ENCODE assay signal across 9 cellular contexts in the genomic region with DNA sequence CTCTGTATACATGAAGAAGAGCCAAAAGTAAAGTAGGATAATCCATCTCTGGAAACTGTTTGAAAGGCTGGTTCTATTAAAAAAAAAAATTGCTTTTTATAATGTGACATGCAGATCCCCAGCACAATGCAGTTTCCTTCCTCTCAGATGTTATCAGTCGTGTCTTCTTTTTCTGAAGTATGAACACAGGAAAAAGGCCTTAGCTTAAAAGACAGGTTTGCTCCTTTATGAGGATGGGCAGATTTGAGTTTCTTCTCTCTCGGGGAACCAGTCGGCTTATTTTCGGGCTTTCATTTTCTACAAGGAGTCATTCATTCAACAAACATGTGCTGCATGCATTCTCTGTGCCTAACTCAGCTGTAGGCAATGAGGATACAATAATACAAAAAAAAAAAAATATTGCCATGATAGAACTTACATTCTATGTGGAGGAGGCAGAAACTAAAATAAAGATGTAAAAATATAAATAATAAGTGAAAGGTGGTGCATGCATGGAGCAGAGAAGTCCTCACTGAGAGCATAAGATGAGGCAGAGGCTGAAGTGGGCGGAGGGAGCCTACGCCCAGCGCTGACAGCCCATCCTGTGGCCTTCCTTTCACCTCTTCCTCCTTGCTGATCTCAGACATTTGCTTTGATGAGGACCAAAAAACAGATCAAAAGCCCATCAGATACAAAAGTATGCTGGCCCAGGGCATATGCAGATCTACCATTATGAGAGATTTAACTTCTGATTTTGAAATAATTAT. TPM values are rescaled to one million over a fixed set of nuclear protein-coding genes. Genes with fewer than 3 reads are reported as not detected.
DNase-seq lines count a peak whose midpoint lies in the region; ATAC-seq and TF ChIP-seq lines count a peak whose summit lies in the region.
"Had no signal": no experiment of that assay in that cellular context is flagged by ENCODE, and none has a peak within 500 bp of the region (broad histone marks: within the 10 kb centered on the region; RNA-seq: fewer than 3 reads in every experiment).

TSS of gene CD226 (minus strand) at position 513 of the 746 bp plus-strand sequence. CDS start at position 46, 467 bp downstream.

- peaks cover 46% of the 10 kb centered on the region for H3K4me1 Mint-ChIP-seq in activated CD8-positive, alpha-beta T cell treated with anti-CD3 and anti-CD28 coated beads, Interleukin-2, amount 10 ng/mL, durations not matched to agents 7 days and 5 days (ENCODE audit: low read depth)
- peaks cover 16% of the 10 kb centered on the region for H3K4me1 Mint-ChIP-seq in WTC11

- H3K9me3 ChIP-seq in right atrium auricular region (no peaks in the 10 kb centered on the region), thymus (ENCODE audit: control insufficient read depth) (no peaks in the 10 kb centered on the region), tibial nerve (no peaks in the 10 kb centered on the region)
- H3K9me3 ChIP-seq: BE2C had no signal

- ATAC-seq in left ventricle myocardium superior (peak; percentile 41), HG03045 (IDR thresholded peaks at IDR 0.05; ENCODE audit: unreplicated experiment) (peak; percentile 45), WTC11 (no peak)
- peak; percentile 74 for ATAC-seq in activated CD8-positive, alpha-beta T cell treated with anti-CD3 and anti-CD28 coated beads, Interleukin-2, amount 10 ng/mL, durations not matched to agents 7 days and 5 days

- TF ChIP-seq CTCF in right atrium auricular region (IDR thresholded peaks at IDR 0.05) = no peak
- TF ChIP-seq CTCF in WTC11 (IDR thresholded peaks at IDR 0.05) = no peak
- no peak for TF ChIP-seq CTCF in tibial nerve (IDR thresholded peaks at IDR 0.05)

- no peak within 1 kb of the TSS for H3K27ac Mint-ChIP-seq in activated CD8-positive, alpha-beta T cell treated with anti-CD3 and anti-CD28 coated beads, Interleukin-2, amount 10 ng/mL, durations not matched to agents 7 days and 5 days
- no peak within 1 kb of the TSS for H3K27ac Mint-ChIP-seq in WTC11

- H3K36me3 ChIP-seq in right atrium auricular region (no peaks in the 10 kb centered on the region), thymus (ENCODE audit: control insufficient read depth, insufficient read depth) (no peaks in the 10 kb centered on the region), tibial nerve (peaks cover 0 to 10% (median 0%) of the 10 kb centered on the region in 3 donors)
- H3K36me3 ChIP-seq: BE2C had no signal

- no peak for DNase-seq in left ventricle myocardium superior
- DNase-seq in right atrium auricular region (ENCODE audit: low spot score) = no peak
- DNase-seq in activated CD8-positive, alpha-beta T cell treated with anti-CD3 and anti-CD28 coated beads, Interleukin-2, amount 10 ng/mL, durations not matched to agents 7 days and 5 days = peak; percentile 67
- no peak for DNase-seq in occipital lobe (lab: John Stamatoyannopoulos, UW)
- DNase-seq in WTC11 (ENCODE audit: low spot score) = no peak
- DNase-seq in tibial nerve (ENCODE audit: low spot score in 2 of 2) = no peak
- DNase-seq: BE2C had no signal

- POLR2A ChIA-PET in activated CD8-positive, alpha-beta T cell treated with anti-CD3 and anti-CD28 coated beads, Interleukin-2, amount 10 ng/mL, durations not matched to agents 7 days and 5 days (lab: Charles Lee) = interaction anchor here (0.9 to 4.2 kb wide), 4 partner anchors 9 to 62 kb away, joined by 4 to 21 read pairs (median 10); no protein-coding TSS in a partner anchor
- POLR2A ChIA-PET in WTC11 (lab: Charles Lee) = no interaction called here

- H3K4me3 Mint-ChIP-seq in activated CD8-positive, alpha-beta T cell treated with anti-CD3 and anti-CD28 coated beads, Interleukin-2, amount 10 ng/mL, durations not matched to agents 7 days and 5 days = no peak within 1 kb of the TSS
- H3K4me3 Mint-ChIP-seq in WTC11 = no peak within 1 kb of the TSS

- H3K9me3 Mint-ChIP-seq in activated CD8-positive, alpha-beta T cell treated with anti-CD3 and anti-CD28 coated beads, Interleukin-2, amount 10 ng/mL, durations not matched to agents 7 days and 5 days (ENCODE audit: insufficient read depth) = peaks cover 11% of the 10 kb centered on the region
- H3K9me3 Mint-ChIP-seq in WTC11 = peaks cover 14% of the 10 kb centered on the region

- H3K27me3 ChIP-seq in right atrium auricular region (no peaks in the 10 kb centered on the region), thymus (ENCODE audit: control insufficient read depth, insufficient read depth) (no peaks in the 10 kb centered on the region), tibial nerve (no peaks in the 10 kb centered on the region)
- H3K27me3 ChIP-seq: BE2C had no signal

- H3K27me3 Mint-ChIP-seq in activated CD8-positive, alpha-beta T cell treated with anti-CD3 and anti-CD28 coated beads, Interleukin-2, amount 10 ng/mL, durations not matched to agents 7 days and 5 days (ENCODE audit: low read depth) = no peaks in the 10 kb centered on the region
- H3K27me3 Mint-ChIP-seq in WTC11 (ENCODE audit: low read depth) = no peaks in the 10 kb centered on the region

- CTCF ChIA-PET in activated CD8-positive, alpha-beta T cell treated with anti-CD3 and anti-CD28 coated beads, Interleukin-2, amount 10 ng/mL, durations not matched to agents 7 days and 5 days (lab: Charles Lee) = interaction anchor here (0.9 to 4.2 kb wide), 4 partner anchors 10 to 15 kb away, joined by 4 to 33 read pairs (median 6); no protein-coding TSS in a partner anchor
- CTCF ChIA-PET in WTC11 (lab: Charles Lee) = no interaction called here

- intact Hi-C loops in left ventricle myocardium superior (cut with micrococcal nuclease) = no loop called here

- H3K27ac ChIP-seq in right atrium auricular region (no peak within 1 kb of the TSS), thymus (ENCODE audit: low read depth) (peak within 1 kb of the TSS; percentile 46), tibial nerve (no peak within 1 kb of the TSS)

- H3K4me3 ChIP-seq in right atrium auricular region (no peak within 1 kb of the TSS), thymus (ENCODE audit: low read length) (peak within 1 kb of the TSS; percentile 4), tibial nerve (no peak within 1 kb of the TSS)

- TF ChIP-seq POLR2A in tibial nerve (IDR thresholded peaks at IDR 0.05) = no peak

- peaks cover 49% of the 10 kb centered on the region for H3K36me3 Mint-ChIP-seq in activated CD8-positive, alpha-beta T cell treated with anti-CD3 and anti-CD28 coated beads, Interleukin-2, amount 10 ng/mL, durations not matched to agents 7 days and 5 days (ENCODE audit: low read depth)
- H3K36me3 Mint-ChIP-seq in WTC11 = peaks cover 4% of the 10 kb centered on the region

- 33% methylated on average over 7 of the region's 7 CpGs for WGBS in thymus
- 65 to 66% methylated on average over 7 of the region's 7 CpGs for WGBS in tibial nerve, 2 donors

- H3K4me1 ChIP-seq in right atrium auricular region (peaks cover 3 to 5% of the 10 kb centered on the region in 2 donors), thymus (ENCODE audit: control insufficient read depth, insufficient read depth, low read length) (peaks cover 7% of the 10 kb centered on the region), tibial nerve (peaks cover 0 to 10% (median 2%) of the 10 kb centered on the region in 4 donors)
- H3K4me1 ChIP-seq: BE2C had no signal

- no peak for TF ChIP-seq EP300 in tibial nerve (IDR thresholded peaks at IDR 0.05)

TF ChIP-seq in WTC11, 78 proteins besides CTCF, POLR2A, EP300 and RAD21:
- TF ChIP-seq ZNF423 (CRISPR knock-in tag; IDR thresholded peaks at IDR 0.05) = no peak
- TF ChIP-seq, protein P1, sequence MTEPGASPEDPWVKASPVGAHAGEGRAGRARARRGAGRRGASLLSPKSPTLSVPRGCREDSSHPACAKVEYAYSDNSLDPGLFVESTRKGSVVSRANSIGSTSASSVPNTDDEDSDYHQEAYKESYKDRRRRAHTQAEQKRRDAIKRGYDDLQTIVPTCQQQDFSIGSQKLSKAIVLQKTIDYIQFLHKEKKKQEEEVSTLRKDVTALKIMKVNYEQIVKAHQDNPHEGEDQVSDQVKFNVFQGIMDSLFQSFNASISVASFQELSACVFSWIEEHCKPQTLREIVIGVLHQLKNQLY (CRISPR knock-in tag; IDR thresholded peaks at IDR 0.05) = no peak
- no peak for TF ChIP-seq ETV6 (CRISPR knock-in tag; IDR thresholded peaks at IDR 0.05)
TF ChIP-seq in WTC11: peak in this region for 0.

RNA-seq across cellular contexts. Expression of gene CD226, which starts in this region (rescaled TPM):
- total RNA-seq in left ventricle myocardium superior = 0.92 TPM
- total RNA-seq in right atrium auricular region = 1 to 10 TPM in 1 of 2 donors, under 1 TPM in 1; 0.22 to 1.3 TPM
- total RNA-seq in activated CD8-positive, alpha-beta T cell treated with anti-CD3 and anti-CD28 coated beads, Interleukin-2, amount 10 ng/mL, durations not matched to agents 7 days and 5 days = 10 to 100 TPM; 47.6 to 52.2 TPM
- polyA plus RNA-seq in thymus = 4.1 TPM
- 0.16 TPM for total RNA-seq in occipital lobe
- 0.23 to 0.55 TPM (median 0.24 TPM) in 3 replicates for total RNA-seq in WTC11 (2021)
- total RNA-seq in tibial nerve = 1 to 10 TPM in 1 of 4 donors, under 1 TPM in 3; 0.39 to 1.1 (median 0.72) TPM

Comparison
In these comparisons a context has a peak if more than half of its experiments do, and no peak if none do; other contexts are left out.
1. RNA of gene CD226 (total RNA-seq): 47.6 to 52.2 TPM in activated CD8-positive, alpha-beta T cell treated with anti-CD3 and anti-CD28 coated beads, Interleukin-2, amount 10 ng/mL, durations not matched to agents 7 days and 5 days; 0.22 to 1.3 TPM in right atrium auricular region, 0.92 TPM in left ventricle myocardium superior (single experiment), 0.39 to 1.1 TPM in tibial nerve, 0.23 to 0.55 TPM in WTC11 and 0.16 TPM in occipital lobe (single experiment); every median in the first group is over 10 times any median in the second.
2. Peak in ATAC-seq in left ventricle myocardium superior; RNA of the gene not detected or under 1 TPM.